8 cellular contexts compared by ENCODE assay signal in the genomic region with DNA sequence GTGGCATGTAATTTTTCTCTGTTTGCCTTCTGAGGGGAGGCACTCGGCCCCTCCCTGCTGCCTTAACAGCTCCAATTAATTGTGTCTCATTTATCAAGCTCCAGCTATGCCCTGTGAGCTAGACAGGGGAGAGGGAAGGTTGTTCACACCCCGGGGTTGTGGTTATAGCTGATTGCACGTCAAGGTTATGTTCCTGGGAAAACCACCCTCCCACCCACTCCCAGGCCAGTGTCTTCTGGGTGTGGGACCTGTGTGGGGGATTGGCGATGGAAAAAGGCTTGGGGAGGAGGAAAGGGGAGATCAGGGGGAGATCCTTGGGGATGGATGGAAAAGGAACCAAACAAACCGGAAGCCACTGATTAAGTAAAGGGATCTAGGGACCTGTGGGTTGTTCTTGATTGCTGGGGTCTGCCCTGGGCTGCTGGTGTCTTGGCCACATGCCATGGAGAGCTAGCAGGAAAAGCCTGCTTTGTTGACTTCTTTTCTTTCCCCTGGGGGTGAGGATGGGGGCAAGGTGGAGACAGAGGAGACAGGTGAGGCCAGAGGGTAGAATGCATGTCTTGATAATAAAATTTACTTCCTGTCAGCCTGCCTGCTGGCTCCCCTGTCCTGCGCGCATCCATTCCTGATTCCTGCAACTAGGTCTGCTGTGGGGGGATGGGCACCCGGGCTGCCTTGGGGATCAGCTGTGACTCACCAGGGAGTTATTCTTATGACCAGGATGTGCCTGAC. TPM values are rescaled to one million over a fixed set of nuclear protein-coding genes. Genes with fewer than 3 reads are reported as not detected.
DNase-seq lines count a peak whose midpoint lies in the region; ATAC-seq and TF ChIP-seq lines count a peak whose summit lies in the region.

No MANE protein-coding gene starts in this region.

- H4K20me1 ChIP-seq in OCI-LY1 (ENCODE audit: insufficient read depth, low read length) (no peaks in the 10 kb centered on the region), hepatocyte (ENCODE audit: insufficient read depth, poor library complexity, severe bottlenecking) (no peaks in the 10 kb centered on the region)

- H3K4me2 ChIP-seq in OCI-LY1 (ENCODE audit: low read length) = peak overlapping the region; percentile 59
- peak overlapping the region; percentile 56 for H3K4me2 ChIP-seq in hepatocyte

- H3K4me1 ChIP-seq in BE2C (peaks cover 38% of the 10 kb centered on the region), OCI-LY1 (ENCODE audit: insufficient read depth, low read length, severe bottlenecking) (peaks cover 74% of the 10 kb centered on the region), hepatocyte (ENCODE audit: insufficient read depth) (peaks cover 33% of the 10 kb centered on the region)

- H3K36me3 ChIP-seq in BE2C (no peaks in the 10 kb centered on the region; the same call in 1 of the 2 replicates), OCI-LY1 (ENCODE audit: insufficient read depth, low read length) (peaks cover 33% of the 10 kb centered on the region), hepatocyte (replicated peaks; ENCODE audit: insufficient read depth, low read depth) (no peaks in the 10 kb centered on the region)

- H3K27ac ChIP-seq in OCI-LY1 (ENCODE audit: low read depth, low read length, poor library complexity, severe bottlenecking) = peak overlapping the region; percentile 91
- peak overlapping the region; percentile 84 for H3K27ac ChIP-seq in angular gyrus (ENCODE audit: low read depth, low read length)
- H3K27ac ChIP-seq in hepatocyte = peak overlapping the region; percentile 90

- DNase-seq in BE2C = peak; percentile 98
- peak; percentile 97 for DNase-seq in hepatocyte (ENCODE audit: low spot score)
- DNase-seq in retinal pigment epithelial cell (ENCODE audit: low read depth) = peak; percentile 91
- no peak for DNase-seq in globus pallidus (ENCODE audit: low spot score)

- no peaks in the 10 kb centered on the region for H3K27me3 ChIP-seq in BE2C
- no peaks in the 10 kb centered on the region for H3K27me3 ChIP-seq in OCI-LY1 (ENCODE audit: insufficient read depth, low read length)
- no peaks in the 10 kb centered on the region for H3K27me3 ChIP-seq in hepatocyte

- peak overlapping the region; percentile 14; the same call in 1 of the 2 replicates for H3K9ac ChIP-seq in OCI-LY1 (ENCODE audit: low read length)

- H2AFZ ChIP-seq in OCI-LY1 (ENCODE audit: low read length) (no peak overlapping the region), hepatocyte (no peak overlapping the region)

- 30% methylated on average over 8 of the region's 8 CpGs for WGBS in hepatocyte (ENCODE audit: low lambda C conversion rate, missing lambda C conversion rate)

- H3K9me2 ChIP-seq in OCI-LY1 (ENCODE audit: low read depth, low read length) = no peaks in the 10 kb centered on the region
- H3K9me2 ChIP-seq in hepatocyte (replicated peaks; ENCODE audit: insufficient read depth) = no peaks in the 10 kb centered on the region

- no peaks in the 10 kb centered on the region for H3F3A ChIP-seq in OCI-LY1 (ENCODE audit: insufficient read depth, low read length)

- peak; percentile 23 for ATAC-seq in HG02798 (IDR thresholded peaks at IDR 0.05; ENCODE audit: poor library complexity, unreplicated experiment)
- ATAC-seq in HG02571 (IDR thresholded peaks at IDR 0.05; ENCODE audit: unreplicated experiment) = no peak

- H3K4me3 ChIP-seq in BE2C (ENCODE audit: low read depth, low read length) (peak overlapping the region; percentile 9; the same call in 1 of the 2 replicates), OCI-LY1 (ENCODE audit: low read depth, low read length, poor library complexity, severe bottlenecking) (peak overlapping the region; percentile 34), hepatocyte (no peak overlapping the region), retinal pigment epithelial cell (ENCODE audit: low read length) (peak overlapping the region; percentile 25)

- H3K9me3 ChIP-seq in BE2C (no peaks in the 10 kb centered on the region), OCI-LY1 (ENCODE audit: low read length) (no peaks in the 10 kb centered on the region), hepatocyte (ENCODE audit: low read depth) (no peaks in the 10 kb centered on the region)

- no peak for TF ChIP-seq CTCF in BE2C (IDR thresholded peaks at IDR 0.05; ENCODE audit: low read depth, low read length)
- no peak for TF ChIP-seq CTCF in OCI-LY1 (IDR thresholded peaks at IDR 0.05; ENCODE audit: low read length)
- no peak for TF ChIP-seq CTCF in hepatocyte (IDR thresholded peaks at IDR 0.05; ENCODE audit: poor library complexity)
- TF ChIP-seq CTCF in retinal pigment epithelial cell (conservative IDR thresholded peaks at IDR 0.05; ENCODE audit: low read depth, low read length) = no peak

- peaks cover 85% of the 10 kb centered on the region for H3K79me2 ChIP-seq in OCI-LY1 (ENCODE audit: insufficient read depth, low read length)
- H3K79me2 ChIP-seq in hepatocyte = peaks cover 56% of the 10 kb centered on the region

RNA-seq across cellular contexts. Expression of gene SORL1, which starts 14.1 kb away (rescaled TPM):
- 10.1 TPM for polyA plus RNA-seq in BE2C (2012; ENCODE audit: insufficient read depth, insufficient read length, low read depth)
- 26.5 and 29.2 TPM in 2 replicates for total RNA-seq in hepatocyte
- polyA plus RNA-seq in hepatocyte = 13.5 and 14.9 TPM in 2 replicates
